Comparison of ENCODE assay signal across 8 cellular contexts in genomic region chr15:79898772-79899171, GRCh38. TPM values are rescaled to one million over a fixed set of nuclear protein-coding genes. Genes with fewer than 3 reads are reported as not detected.
DNase-seq lines count a peak whose midpoint lies in the region; ATAC-seq and TF ChIP-seq lines count a peak whose summit lies in the region.
"Not testable (repeated sequence)": the region's sequence is repeated elsewhere in the genome, so short reads cannot be mapped to it uniquely, and the experiment has no call there.

No MANE protein-coding gene starts in this region.

- not testable (repeated sequence) for H3K36me3 Mint-ChIP-seq in IgD-negative memory B cell
- peaks cover 28% of the 10 kb centered on the region for H3K36me3 Mint-ChIP-seq in activated CD8-positive, alpha-beta memory T cell treated with anti-CD3 and anti-CD28 coated beads, Interleukin-2, amount 10 ng/mL, durations not matched to agents 7 days and 5 days
- H3K36me3 Mint-ChIP-seq in nephron progenitor cell (ENCODE audit: low read depth), result peaks cover 23% of the 10 kb centered on the region

- not testable (repeated sequence) for H3K4me3 ChIP-seq in BLaER1 treated with 17β-estradiol and CSF1 and Interleukin-3, amounts not matched to agents 10 nM and 100 nM; OCI-LY1 (ENCODE audit: low read depth, low read length, poor library complexity, severe bottlenecking); cardiac fibroblast (replicated peaks in 1 of 2; ENCODE audit: low read depth in 2 of 2, low read length in 2 of 2); foreskin fibroblast (ENCODE audit: low read depth in 1 of 2, low read length in 2 of 2)

- not testable (repeated sequence) for H3K9ac ChIP-seq in BLaER1 treated with 17β-estradiol and CSF1 and Interleukin-3, amounts not matched to agents 10 nM and 100 nM; OCI-LY1 (ENCODE audit: low read length)

- peak overlapping the region in 10 of 11 experiments; percentile 27 to 96 (median 93); a peak in 14 of 22 replicates for H3K4me2 ChIP-seq in BLaER1 treated with 17β-estradiol and CSF1 and Interleukin-3, amounts not matched to agents 10 nM and 100 nM
- not testable (repeated sequence) for H3K4me2 ChIP-seq in OCI-LY1 (ENCODE audit: low read length)

- TF ChIP-seq CTCF in OCI-LY1 (IDR thresholded peaks at IDR 0.05; ENCODE audit: low read length); cardiac fibroblast (IDR thresholded peaks at IDR 0.05; ENCODE audit: low read depth, low read length); foreskin fibroblast (IDR thresholded peaks at IDR 0.05; ENCODE audit: low read depth, low read length); nephron progenitor cell (IDR thresholded peaks at IDR 0.05): not testable (repeated sequence)

- not testable (repeated sequence) for ATAC-seq in activated CD8-positive, alpha-beta memory T cell treated with anti-CD3 and anti-CD28 coated beads, Interleukin-2, amount 10 ng/mL, durations not matched to agents 7 days and 5 days

- not testable (repeated sequence) for H3K27me3 ChIP-seq in BLaER1 treated with 17β-estradiol and CSF1 and Interleukin-3, amounts not matched to agents 10 nM and 100 nM; OCI-LY1 (ENCODE audit: insufficient read depth, low read length)

- H3K4me1 Mint-ChIP-seq in IgD-negative memory B cell (peaks cover 27 to 47% (median 44%) of the 10 kb centered on the region in 3 donors), nephron progenitor cell (peaks cover 50% of the 10 kb centered on the region)
- peaks cover 52% of the 10 kb centered on the region for H3K4me1 Mint-ChIP-seq in activated CD8-positive, alpha-beta memory T cell treated with anti-CD3 and anti-CD28 coated beads, Interleukin-2, amount 10 ng/mL, durations not matched to agents 7 days and 5 days

- H3K79me2 ChIP-seq in OCI-LY1 (ENCODE audit: insufficient read depth, low read length), result not testable (repeated sequence)

- H3K4me3 Mint-ChIP-seq in IgD-negative memory B cell; activated CD8-positive, alpha-beta memory T cell treated with anti-CD3 and anti-CD28 coated beads, Interleukin-2, amount 10 ng/mL, durations not matched to agents 7 days and 5 days: not testable (repeated sequence)
- H3K4me3 Mint-ChIP-seq in nephron progenitor cell, result peak overlapping the region; percentile 56

- not testable (repeated sequence) for H3K9me2 ChIP-seq in OCI-LY1 (ENCODE audit: low read depth, low read length)

- H3K4me1 ChIP-seq in BLaER1 treated with 17β-estradiol and CSF1 and Interleukin-3, amounts not matched to agents 10 nM and 100 nM, result peaks cover 31 to 65% (median 54%) of the 10 kb centered on the region in 10 experiments
- peaks cover 51% of the 10 kb centered on the region for H3K4me1 ChIP-seq in OCI-LY1 (ENCODE audit: insufficient read depth, low read length, severe bottlenecking)

- not testable (repeated sequence) for H3K9me3 Mint-ChIP-seq in IgD-negative memory B cell; activated CD8-positive, alpha-beta memory T cell treated with anti-CD3 and anti-CD28 coated beads, Interleukin-2, amount 10 ng/mL, durations not matched to agents 7 days and 5 days (ENCODE audit: low read depth); nephron progenitor cell

- H3K27ac Mint-ChIP-seq in IgD-negative memory B cell (peak overlapping the region in 2 of 3 donors; percentile 34 to 96), nephron progenitor cell (peak overlapping the region; percentile 24)
- H3K27ac Mint-ChIP-seq in activated CD8-positive, alpha-beta memory T cell treated with anti-CD3 and anti-CD28 coated beads, Interleukin-2, amount 10 ng/mL, durations not matched to agents 7 days and 5 days, result peak overlapping the region; percentile 1

- H3K9me3 ChIP-seq in BLaER1 treated with 17β-estradiol and CSF1 and Interleukin-3, amounts not matched to agents 10 nM and 100 nM (replicated peaks in 1 of 11); OCI-LY1 (ENCODE audit: low read length): not testable (repeated sequence)

- CTCF ChIA-PET in activated CD8-positive, alpha-beta memory T cell treated with anti-CD3 and anti-CD28 coated beads, Interleukin-2, amount 10 ng/mL, durations not matched to agents 7 days and 5 days (lab: Charles Lee), result interaction anchor here (1.3 to 1.7 kb wide), 3 partner anchors 11 to 91 kb away, joined by 3 to 11 read pairs (median 3); no protein-coding TSS in a partner anchor

- peak overlapping the region in 8 of 11 experiments; percentile 96 to 99 (median 97); a peak in 15 of 22 replicates for H3K27ac ChIP-seq in BLaER1 treated with 17β-estradiol and CSF1 and Interleukin-3, amounts not matched to agents 10 nM and 100 nM
- peak overlapping the region; percentile 81 for H3K27ac ChIP-seq in OCI-LY1 (ENCODE audit: low read depth, low read length, poor library complexity, severe bottlenecking)

- peaks cover 0 to 16% (median 5%) of the 10 kb centered on the region in 11 experiments; a peak in 6 of 22 replicates for H3K36me3 ChIP-seq in BLaER1 treated with 17β-estradiol and CSF1 and Interleukin-3, amounts not matched to agents 10 nM and 100 nM
- not testable (repeated sequence) for H3K36me3 ChIP-seq in OCI-LY1 (ENCODE audit: insufficient read depth, low read length)

- not testable (repeated sequence) for DNase-seq in activated CD8-positive, alpha-beta memory T cell treated with anti-CD3 and anti-CD28 coated beads, Interleukin-2, amount 10 ng/mL, durations not matched to agents 7 days and 5 days; nephron progenitor cell
- DNase-seq in cardiac fibroblast (ENCODE audit: low read depth in 2 of 2), result peak; percentile 79 to 95
- peak; percentile 62 to 71 for DNase-seq in foreskin fibroblast
- peak; percentile 48 for DNase-seq in stromal cell of bone marrow (ENCODE audit: low read depth)

- not testable (repeated sequence) for H2AFZ ChIP-seq in OCI-LY1 (ENCODE audit: low read length)

- not testable (repeated sequence) for H4K20me1 ChIP-seq in BLaER1 treated with 17β-estradiol and CSF1 and Interleukin-3, amounts not matched to agents 10 nM and 100 nM; OCI-LY1 (ENCODE audit: insufficient read depth, low read length)

- H3K27me3 Mint-ChIP-seq in IgD-negative memory B cell; activated CD8-positive, alpha-beta memory T cell treated with anti-CD3 and anti-CD28 coated beads, Interleukin-2, amount 10 ng/mL, durations not matched to agents 7 days and 5 days; nephron progenitor cell (ENCODE audit: low read depth, poor library complexity): not testable (repeated sequence)

- not testable (repeated sequence) for H3F3A ChIP-seq in OCI-LY1 (ENCODE audit: insufficient read depth, low read length)

RNA-seq across cellular contexts. Expression of gene MTHFS, which starts 2.0 kb away (rescaled TPM):
- polyA plus RNA-seq in IgD-negative memory B cell, result 61.3 TPM
- total RNA-seq in activated CD8-positive, alpha-beta memory T cell treated with anti-CD3 and anti-CD28 coated beads, Interleukin-2, amount 10 ng/mL, durations not matched to agents 7 days and 5 days, result 10 to 100 TPM; 17.0 to 22.1 TPM

Comparison
In these comparisons a context has a peak if more than half of its experiments do, and no peak if none do; other contexts are left out.
1. H3K27ac Mint-ChIP-seq: peak in every context shown above with its lines; median percentile 65 in IgD-negative memory B cell; 24 in nephron progenitor cell; 1 in activated CD8-positive, alpha-beta memory T cell treated with anti-CD3 and anti-CD28 coated beads, Interleukin-2, amount 10 ng/mL, durations not matched to agents 7 days and 5 days.